1 cellular context compared by ENCODE assay signal in genomic region chr11:76085321-76085720, GRCh38.
TF ChIP-seq lines count a peak whose summit lies in the region.

No MANE protein-coding gene starts in this region.

TF ChIP-seq in GM23338, 12 proteins besides CTCF, POLR2A, EP300 and RAD21 (continued from another document):
- TF ChIP-seq ZNF462 (CRISPR knock-in tag; IDR thresholded peaks at IDR 0.05): no peak
- no peak for TF ChIP-seq REST (IDR thresholded peaks at IDR 0.05; ENCODE audit: unreplicated experiment)
- no peak for TF ChIP-seq CREB1 (CRISPR knock-in tag; IDR thresholded peaks at IDR 0.05; ENCODE audit: low read depth)
- TF ChIP-seq NANOG (IDR thresholded peaks at IDR 0.05; ENCODE audit: borderline replicate concordance): no peak
